Comparison of ENCODE assay signal across 20 cellular contexts in genomic region chr22:35288116-35288515, GRCh38. TPM values are rescaled to one million over a fixed set of nuclear protein-coding genes. Genes with fewer than 3 reads are reported as not detected.
DNase-seq lines count a peak whose midpoint lies in the region; ATAC-seq and FAIRE-seq lines count a peak whose summit lies in the region.
"Had no signal": no experiment of that assay in that cellular context is flagged by ENCODE, and none has a peak within 500 bp of the region (broad histone marks: within the 10 kb centered on the region; RNA-seq: fewer than 3 reads in every experiment).

No MANE protein-coding gene starts in this region.

- peaks cover 1 to 31% of the 10 kb centered on the region in 2 donors for H3K36me3 Mint-ChIP-seq in activated T-cell treated with anti-CD3 and anti-CD28 coated beads, Interleukin-2, amount 50 U/mL, for 72 hours (ENCODE audit: insufficient read depth in 2 of 2)

- peak overlapping the region; percentile 46 for H3K27ac Mint-ChIP-seq in activated T-cell treated with anti-CD3 and anti-CD28 coated beads, Interleukin-2, amount 50 U/mL, for 72 hours
- H3K27ac Mint-ChIP-seq: GM23338, H9 had no signal

- peak in 1 of 2 donors; percentile 63 for ATAC-seq in activated T-cell treated with anti-CD3 and anti-CD28 coated beads, Interleukin-2, amount 50 U/mL, for 72 hours (replicated peaks in 1 of 2)
- ATAC-seq in stimulated activated naive CD8-positive, alpha-beta T cell treated with anti-CD3 and anti-CD28 coated beads, Interleukin-15, Interleukin-2, amounts not matched to agents 100 U/mL and 50 U/mL, for 24 hours: peak; percentile 65
- ATAC-seq: GM23338, HCT116 had no signal

- no peaks in the 10 kb centered on the region for H3K9me3 Mint-ChIP-seq in activated T-cell treated with anti-CD3 and anti-CD28 coated beads, Interleukin-2, amount 50 U/mL, for 72 hours
- H3K9me3 Mint-ChIP-seq: CD4-positive, alpha-beta memory T cell; GM23338; H9 had no signal

- no peaks in the 10 kb centered on the region for H3K27me3 Mint-ChIP-seq in activated T-cell treated with anti-CD3 and anti-CD28 coated beads, Interleukin-2, amount 50 U/mL, for 72 hours (ENCODE audit: low read depth)
- H3K27me3 Mint-ChIP-seq: CD4-positive, alpha-beta memory T cell had no signal

- no peaks in the 10 kb centered on the region for H3K4me1 Mint-ChIP-seq in activated T-cell treated with anti-CD3 and anti-CD28 coated beads, Interleukin-2, amount 50 U/mL, for 72 hours (ENCODE audit: low read depth)
- H3K4me1 Mint-ChIP-seq: CD4-positive, alpha-beta memory T cell; GM23338; H9 had no signal

- FAIRE-seq in urothelium cell line (lab: Jason Lieb, UNC): peak; percentile 90
- FAIRE-seq: GM12891, GM18507 had no signal

- no peak for DNase-seq in activated T-cell treated with anti-CD3 and anti-CD28 coated beads, Interleukin-2, amount 50 U/mL, for 72 hours
- DNase-seq in activated T-cell treated with anti-CD3 and anti-CD28 coated beads for 4 hours (no peak), urothelium cell line (ENCODE audit: low spot score) (no peak), NCI-H2081 (lab: John Stamatoyannopoulos, UW) (no peak), nucleus accumbens (lab: John Stamatoyannopoulos, UW) (no peak)
- DNase-seq in stimulated activated CD4-positive, alpha-beta T cell treated with anti-CD3 and anti-CD28 coated beads, Interleukin-4, amount 100 ng/mL, for 24 hours: peak; percentile 25
- DNase-seq in stimulated activated CD4-positive, alpha-beta T cell treated with anti-CD3 and anti-CD28 coated beads, Interleukin-1b, Interleukin-23, amount 100 ng/mL, for 48 hours: no peak
- no peak for DNase-seq in stimulated activated naive CD8-positive, alpha-beta T cell treated with anti-CD3 and anti-CD28 coated beads, Interleukin-15, Interleukin-2, amounts not matched to agents 100 U/mL and 50 U/mL, for 24 hours
- DNase-seq: C1 segment of cervical spinal cord; Calu3; CD4-positive, alpha-beta memory T cell; COR-L47; DMS53; DMS79 treated with DMSO at 0.1 percent for 48 hours; GF-D8; H9 had no signal

- no peak overlapping the region for H3K4me3 Mint-ChIP-seq in activated T-cell treated with anti-CD3 and anti-CD28 coated beads, Interleukin-2, amount 50 U/mL, for 72 hours
- H3K4me3 Mint-ChIP-seq: CD4-positive, alpha-beta memory T cell; GM23338; H9 had no signal

RNA-seq across cellular contexts. Expression of gene TOM1, which starts 11.6 kb away (rescaled TPM):
- total RNA-seq in activated T-cell treated with anti-CD3 and anti-CD28 coated beads, Interleukin-2, amount 50 U/mL, for 72 hours: 10 to 100 TPM; 38.4 to 40.4 TPM

RNA-seq across cellular contexts. Expression of gene HMGXB4, which starts 30.8 kb away (rescaled TPM):
- 10 to 100 TPM; 39.3 to 43.5 TPM for total RNA-seq in activated T-cell treated with anti-CD3 and anti-CD28 coated beads, Interleukin-2, amount 50 U/mL, for 72 hours
